ENCODE assay signal across 1 cellular context in genomic region chr12:47715393-47715876, GRCh38.
TF ChIP-seq lines count a peak whose summit lies in the region.

No MANE protein-coding gene starts in this region.

TF ChIP-seq in GM12878, 131 proteins besides CTCF, POLR2A, EP300 and RAD21:
- TF ChIP-seq, protein P1, sequence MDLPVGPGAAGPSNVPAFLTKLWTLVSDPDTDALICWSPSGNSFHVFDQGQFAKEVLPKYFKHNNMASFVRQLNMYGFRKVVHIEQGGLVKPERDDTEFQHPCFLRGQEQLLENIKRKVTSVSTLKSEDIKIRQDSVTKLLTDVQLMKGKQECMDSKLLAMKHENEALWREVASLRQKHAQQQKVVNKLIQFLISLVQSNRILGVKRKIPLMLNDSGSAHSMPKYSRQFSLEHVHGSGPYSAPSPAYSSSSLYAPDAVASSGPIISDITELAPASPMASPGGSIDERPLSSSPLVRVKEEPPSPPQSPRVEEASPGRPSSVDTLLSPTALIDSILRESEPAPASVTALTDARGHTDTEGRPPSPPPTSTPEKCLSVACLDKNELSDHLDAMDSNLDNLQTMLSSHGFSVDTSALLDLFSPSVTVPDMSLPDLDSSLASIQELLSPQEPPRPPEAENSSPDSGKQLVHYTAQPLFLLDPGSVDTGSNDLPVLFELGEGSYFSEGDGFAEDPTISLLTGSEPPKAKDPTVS (IDR thresholded peaks at IDR 0.05; ENCODE audit: low read depth, low read length): 0 out of 2 replicates have a peak, but pooled peaks have one; percentile 31
- TF ChIP-seq SMC3 (IDR thresholded peaks at IDR 0.05; ENCODE audit: borderline replicate concordance, low read length): peak; percentile 97
- no peak for TF ChIP-seq BCL11A (IDR thresholded peaks at IDR 0.05; ENCODE audit: low read depth, low read length)
- 0 out of 2 replicates have a peak, but pooled peaks have one; percentile 3 for TF ChIP-seq RUNX3 (IDR thresholded peaks at IDR 0.05; ENCODE audit: low read length)
- peak; percentile 28; the same call in 1 of the 2 replicates for TF ChIP-seq PKNOX1 (IDR thresholded peaks at IDR 0.05)
- 0 out of 2 replicates have a peak, but pooled peaks have one; percentile 26 for TF ChIP-seq RB1 (IDR thresholded peaks at IDR 0.05; ENCODE audit: borderline replicate concordance)
- no peak for TF ChIP-seq HDAC6 (IDR thresholded peaks at IDR 0.05; ENCODE audit: unreplicated experiment)
- TF ChIP-seq TBL1XR1 (IDR thresholded peaks at IDR 0.05; ENCODE audit: low read depth, low read length): 0 out of 2 replicates have a peak, but pooled peaks have one; percentile 28
TF ChIP-seq in GM12878: peak in this region for 6.
